Comparison of ENCODE assay signal across 22 cellular contexts in the genomic region with DNA sequence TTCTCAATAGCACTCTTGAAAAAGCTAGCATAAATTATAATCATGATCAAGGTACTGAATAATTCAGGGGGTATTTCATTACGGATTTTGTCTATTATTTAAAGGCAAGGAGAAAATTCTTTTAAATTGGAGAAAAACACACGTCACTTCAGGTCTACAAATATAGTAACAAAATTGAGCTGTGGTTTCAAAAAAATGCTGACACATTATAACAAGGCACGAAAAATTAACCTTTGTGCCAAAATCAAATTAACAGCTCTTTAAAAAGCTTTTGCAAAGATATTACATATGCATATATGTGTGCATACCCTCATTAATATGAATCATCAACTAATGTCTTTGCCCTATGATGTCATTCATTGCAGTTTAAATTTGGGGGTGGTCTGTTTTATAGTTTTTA. TPM values are rescaled to one million over a fixed set of nuclear protein-coding genes. Genes with fewer than 3 reads are reported as not detected.
"Had no signal": no experiment of that assay in that cellular context is flagged by ENCODE, and none has a peak within 500 bp of the region (broad histone marks: within the 10 kb centered on the region; RNA-seq: fewer than 3 reads in every experiment).

No MANE protein-coding gene starts in this region.

- H3K4me1 ChIP-seq: left lung, prostate gland, right atrium auricular region, sigmoid colon, spleen, suprapubic skin, transverse colon, upper lobe of right lung, uterus had no signal

- H3K9me3 Mint-ChIP-seq: mesothelial cell of epicardium; stimulated activated naive CD8-positive, alpha-beta T cell treated with anti-CD3 and anti-CD28 coated beads, Interleukin-15, amount 100 ng/mL, for 72 hours had no signal

- H3K27me3 Mint-ChIP-seq: natural killer cell treated with Interleukin-12 subunit alpha and Interleukin-12 subunit beta and Interleukin-15 and Interleukin-18, amount 100 ng/mL, for 72 hours had no signal

- H3K9me3 ChIP-seq: esophagus muscularis mucosa, gastroesophageal sphincter, heart right ventricle, left lung, mucosa of descending colon, prostate gland, right atrium auricular region, sigmoid colon, spleen, suprapubic skin, transverse colon, upper lobe of right lung, uterus had no signal

- H3K27ac Mint-ChIP-seq: naive B cell; natural killer cell treated with Interleukin-12 subunit alpha and Interleukin-12 subunit beta and Interleukin-15 and Interleukin-18, amount 100 ng/mL, for 72 hours; stimulated activated naive CD8-positive, alpha-beta T cell treated with anti-CD3 and anti-CD28 coated beads, Interleukin-15, amount 100 ng/mL, for 72 hours had no signal

- H3K36me3 ChIP-seq: esophagus muscularis mucosa, gastroesophageal sphincter, heart right ventricle, left lung, prostate gland, right atrium auricular region, sigmoid colon, spleen, suprapubic skin, transverse colon, upper lobe of right lung, uterus had no signal

- H3K27ac ChIP-seq: coronary artery, esophagus muscularis mucosa, foreskin keratinocyte, gastroesophageal sphincter, left lung, prostate gland, right atrium auricular region, sigmoid colon, spleen, suprapubic skin, transverse colon, upper lobe of right lung, uterus had no signal

- H3K4me3 Mint-ChIP-seq: mesothelial cell of epicardium; naive B cell; natural killer cell treated with Interleukin-12 subunit alpha and Interleukin-12 subunit beta and Interleukin-15 and Interleukin-18, amount 100 ng/mL, for 72 hours; stimulated activated naive CD8-positive, alpha-beta T cell treated with anti-CD3 and anti-CD28 coated beads, Interleukin-15, amount 100 ng/mL, for 72 hours had no signal

- DNase-seq: effector memory CD4-positive, alpha-beta T cell; heart right ventricle; left cardiac atrium; left lung; mucosa of descending colon; naive B cell; sigmoid colon; spleen; stimulated activated naive CD4-positive, alpha-beta T cell; stimulated activated naive CD8-positive, alpha-beta T cell treated with anti-CD3 and anti-CD28 coated beads, Interleukin-15, amount 100 ng/mL, for 72 hours; transverse colon; upper lobe of right lung; uterus had no signal

- H3K27me3 ChIP-seq: esophagus muscularis mucosa, foreskin keratinocyte, gastroesophageal sphincter, heart right ventricle, left lung, right atrium auricular region, sigmoid colon, spleen, suprapubic skin, transverse colon, upper lobe of right lung, uterus had no signal

- H3K4me1 Mint-ChIP-seq: naive B cell; stimulated activated naive CD8-positive, alpha-beta T cell treated with anti-CD3 and anti-CD28 coated beads, Interleukin-15, amount 100 ng/mL, for 72 hours had no signal

- ATAC-seq: foreskin keratinocyte; gastroesophageal sphincter; mucosa of descending colon; natural killer cell treated with Interleukin-12 subunit alpha and Interleukin-12 subunit beta and Interleukin-15 and Interleukin-18, amount 100 ng/mL, for 72 hours; stimulated activated naive CD8-positive, alpha-beta T cell treated with anti-CD3 and anti-CD28 coated beads, Interleukin-15, amount 100 ng/mL, for 72 hours; upper lobe of right lung had no signal

- H3K36me3 Mint-ChIP-seq: naive B cell; natural killer cell treated with Interleukin-12 subunit alpha and Interleukin-12 subunit beta and Interleukin-15 and Interleukin-18, amount 100 ng/mL, for 72 hours had no signal

- H3K4me3 ChIP-seq: coronary artery, esophagus muscularis mucosa, gastroesophageal sphincter, heart right ventricle, left lung, mucosa of descending colon, prostate gland, right atrium auricular region, sigmoid colon, spleen, suprapubic skin, transverse colon, upper lobe of right lung, uterus had no signal

RNA-seq across cellular contexts. Expression of gene UNC5C, which starts 44.3 kb away (rescaled TPM):
- total RNA-seq: foreskin keratinocyte; natural killer cell treated with Interleukin-12 subunit alpha and Interleukin-12 subunit beta and Interleukin-15 and Interleukin-18, amount 100 ng/mL, for 72 hours had no signal
- polyA plus RNA-seq: foreskin keratinocyte had no signal
